Comparison of ENCODE assay signal across 7 cellular contexts in genomic region chr4:15756361-15756861, GRCh38. TPM values are rescaled to one million over a fixed set of nuclear protein-coding genes. Genes with fewer than 3 reads are reported as not detected.
DNase-seq lines count a peak whose midpoint lies in the region; ATAC-seq and TF ChIP-seq lines count a peak whose summit lies in the region.

No MANE protein-coding gene starts in this region.

- H3K79me2 ChIP-seq in smooth muscle cell (ENCODE audit: low read depth): no peaks in the 10 kb centered on the region

- WGBS in smooth muscle cell (ENCODE audit: low lambda C conversion rate): 52% methylated on average over 6 of the region's 6 CpGs
- 68 to 72% methylated on average over 6 of the region's 6 CpGs for WGBS in aorta, 2 donors

- H3K27me3 ChIP-seq in smooth muscle cell (ENCODE audit: low read depth) (no peaks in the 10 kb centered on the region), aorta (ENCODE audit: control insufficient read depth in 1 of 2, insufficient read depth in 2 of 2, low read length in 1 of 2) (no peaks in the 10 kb centered on the region)

- ATAC-seq in GM19324 (IDR thresholded peaks at IDR 0.05; ENCODE audit: low FRiP score, unreplicated experiment) (peak; percentile 87), HG03108 (IDR thresholded peaks at IDR 0.05; ENCODE audit: unreplicated experiment) (peak; percentile 81), aorta (ENCODE audit: low FRiP score) (no peak)

- H3K9me3 ChIP-seq in smooth muscle cell (replicated peaks; ENCODE audit: low read depth) (no peaks in the 10 kb centered on the region), aorta (ENCODE audit: control insufficient read depth, low read length) (peaks cover 2% of the 10 kb centered on the region)

- H3K9ac ChIP-seq in smooth muscle cell (ENCODE audit: low read depth): no peak overlapping the region

- H3K27ac ChIP-seq in smooth muscle cell (ENCODE audit: low read depth): no peak overlapping the region
- H3K27ac ChIP-seq in aorta (ENCODE audit: low read depth in 1 of 2, low read length in 2 of 2): no peak overlapping the region

- intact Hi-C loops in aorta (cut with DNase I): no loop called here

- TF ChIP-seq CTCF in smooth muscle cell (IDR thresholded peaks at IDR 0.05; ENCODE audit: borderline replicate concordance, insufficient read depth, poor library complexity, severe bottlenecking): peak; percentile 15

- peak; percentile 95 for DNase-seq in SIG-M5 treated with dmso at 0.1 percent for 504 hours (lab: John Stamatoyannopoulos, UW; ENCODE audit: unreplicated experiment)
- peak; percentile 79 for DNase-seq in activated naive CD4-positive, alpha-beta T cell treated with Interleukin-2 at 50 U/mL for 16 hours
- no peak for DNase-seq in smooth muscle cell (lab: John Stamatoyannopoulos, UW; ENCODE audit: unreplicated experiment)
- no peak for DNase-seq in aorta
- DNase-seq in COR-L47 (lab: John Stamatoyannopoulos, UW): no peak

- H3F3A ChIP-seq in smooth muscle cell (ENCODE audit: low read depth): no peaks in the 10 kb centered on the region

- H3K4me2 ChIP-seq in smooth muscle cell: no peak overlapping the region

- H3K4me1 ChIP-seq in smooth muscle cell (ENCODE audit: low read depth) (no peaks in the 10 kb centered on the region), aorta (ENCODE audit: control insufficient read depth in 1 of 2, insufficient read depth in 2 of 2, low read length in 2 of 2) (no peaks in the 10 kb centered on the region)

- H3K36me3 ChIP-seq in smooth muscle cell (ENCODE audit: low read depth) (no peaks in the 10 kb centered on the region), aorta (ENCODE audit: control insufficient read depth in 1 of 2, insufficient read depth in 2 of 2, low read length in 1 of 2) (no peaks in the 10 kb centered on the region)

- H2AFZ ChIP-seq in smooth muscle cell (ENCODE audit: low read depth): no peak overlapping the region

- H3K4me3 ChIP-seq in smooth muscle cell (no peak overlapping the region), aorta (ENCODE audit: low read length in 2 of 2) (no peak overlapping the region)

- no peaks in the 10 kb centered on the region for H4K20me1 ChIP-seq in smooth muscle cell (ENCODE audit: low read depth)

RNA-seq across cellular contexts. Expression of gene CD38, which starts 21.7 kb away (rescaled TPM):
- total RNA-seq in smooth muscle cell (not detected in 2 replicates), aorta (1 to 10 TPM; 7.8 to 9.3 TPM)
- polyA plus RNA-seq in smooth muscle cell (not detected in 2 replicates), aorta (under 1 TPM; 0.20 to 0.88 TPM)

RNA-seq across cellular contexts. Expression of gene BST1, which starts 53.5 kb away (rescaled TPM):
- total RNA-seq in smooth muscle cell (4.8 and 5.2 TPM in 2 replicates), aorta (10 to 100 TPM in 1 of 2 donors, 1 to 10 TPM in 1; 9.3 to 13.7 TPM)
- polyA plus RNA-seq in smooth muscle cell (5.2 and 9.6 TPM in 2 replicates), aorta (10 to 100 TPM in 1 of 2 donors, 1 to 10 TPM in 1; 4.6 to 18.5 TPM)

Comparison
In these comparisons a context has a peak if more than half of its experiments do, and no peak if none do; other contexts are left out.
1. DNase-seq: peak in SIG-M5 treated with dmso at 0.1 percent for 504 hours (single experiment) and activated naive CD4-positive, alpha-beta T cell treated with Interleukin-2 at 50 U/mL for 16 hours (single experiment); none in smooth muscle cell (single experiment), aorta (0 of 2) and COR-L47 (single experiment).